15 cellular contexts compared by ENCODE assay signal in genomic region chr9:109781541-109782197, GRCh38. TPM values are rescaled to one million over a fixed set of nuclear protein-coding genes. Genes with fewer than 3 reads are reported as not detected.
DNase-seq lines count a peak whose midpoint lies in the region; TF ChIP-seq lines count a peak whose summit lies in the region.
"Had no signal": no experiment of that assay in that cellular context is flagged by ENCODE, and none has a peak within 500 bp of the region (broad histone marks: within the 10 kb centered on the region; RNA-seq: fewer than 3 reads in every experiment).

No MANE protein-coding gene starts in this region.

- H3K27me3 ChIP-seq in Caco-2 (replicated peaks; ENCODE audit: control insufficient read depth, insufficient read depth, low read length) (no peaks in the 10 kb centered on the region), osteoblast (ENCODE audit: insufficient read depth, low read length) (no peaks in the 10 kb centered on the region), prostate gland (replicated peaks; ENCODE audit: insufficient read depth) (no peaks in the 10 kb centered on the region)

- no peaks in the 10 kb centered on the region for H3K4me1 Mint-ChIP-seq in Caco-2 (ENCODE audit: low read depth, unreplicated experiment)
- H3K4me1 Mint-ChIP-seq: activated B cell treated with CpG ODN at 0.5 μM for 24 hours, natural killer cell had no signal

- no peaks in the 10 kb centered on the region for H4K20me1 ChIP-seq in osteoblast (ENCODE audit: insufficient read depth, low read length)

- H3K9me3 Mint-ChIP-seq in Caco-2 (ENCODE audit: unreplicated experiment): no peaks in the 10 kb centered on the region
- H3K9me3 Mint-ChIP-seq: activated B cell treated with CpG ODN at 0.5 μM for 24 hours; activated T-cell treated with anti-CD3 and anti-CD28 coated beads, Interleukin-2, amount 50 U/mL, for 72 hours had no signal

- TF ChIP-seq CTCF in Caco-2 (IDR thresholded peaks at IDR 0.05; ENCODE audit: insufficient read depth in 1 of 2, low read depth in 1 of 2, low read length in 1 of 2, severe bottlenecking in 1 of 2, unreplicated experiment in 1 of 2) (no peak), foreskin fibroblast (IDR thresholded peaks at IDR 0.05; ENCODE audit: low read depth, low read length) (no peak), osteoblast (IDR thresholded peaks at IDR 0.05; ENCODE audit: extremely low read depth, low read depth, low read length) (no peak), prostate gland (IDR thresholded peaks at IDR 0.05) (no peak)

- H3K36me3 ChIP-seq in Caco-2 (ENCODE audit: control insufficient read depth, insufficient read depth, low read length) (no peaks in the 10 kb centered on the region), SK-N-MC (ENCODE audit: insufficient read depth, low read length) (peaks cover 11% of the 10 kb centered on the region; the same call in 1 of the 2 replicates), osteoblast (ENCODE audit: insufficient read depth, low read length) (no peaks in the 10 kb centered on the region), prostate gland (no peaks in the 10 kb centered on the region)
- H3K36me3 ChIP-seq: transverse colon had no signal

- DNase-seq in Caco-2 (no peak), SK-N-MC (ENCODE audit: low read depth, low spot score) (no peak), foreskin fibroblast (peak in 1 of 2 donors; percentile 48), osteoblast (ENCODE audit: insufficient read length, low spot score, missing footprints) (peak; percentile 76), HEK293T (ENCODE audit: extremely low spot score) (no peak), prostate gland (ENCODE audit: low spot score) (no peak), LoVo (ENCODE audit: low spot score) (no peak), pons (ENCODE audit: low spot score) (no peak)
- DNase-seq: activated B cell treated with CpG ODN at 0.5 μM for 24 hours; activated T-cell treated with anti-CD3 and anti-CD28 coated beads, Interleukin-2, amount 50 U/mL, for 72 hours; natural killer cell; stimulated activated CD4-positive, alpha-beta T cell treated with anti-CD3 and anti-CD28 coated beads, Interleukin-4, amount 100 ng/mL, for 4 hours; transverse colon had no signal

- POLR2A ChIA-PET in Caco-2 (lab: Charles Lee) (no interaction called here), HEK293T (lab: Yijun Ruan, JAX) (interaction anchor here (0.9 to 1.1 kb wide), 2 partner anchors 12 to 31 kb away, joined by 3 to 6 read pairs; no protein-coding TSS in a partner anchor)

- H3K27ac Mint-ChIP-seq in Caco-2 (ENCODE audit: unreplicated experiment): peak overlapping the region; percentile 9
- H3K27ac Mint-ChIP-seq: activated B cell treated with CpG ODN at 0.5 μM for 24 hours; activated T-cell treated with anti-CD3 and anti-CD28 coated beads, Interleukin-2, amount 50 U/mL, for 72 hours; natural killer cell had no signal

- peaks cover 3% of the 10 kb centered on the region; the same call in 1 of the 2 replicates for H3K4me1 ChIP-seq in Caco-2
- peaks cover 17% of the 10 kb centered on the region for H3K4me1 ChIP-seq in osteoblast (ENCODE audit: insufficient read depth, low read length)
- H3K4me1 ChIP-seq in prostate gland (replicated peaks): no peaks in the 10 kb centered on the region

- H2AFZ ChIP-seq in osteoblast (ENCODE audit: low read length): no peak overlapping the region

- no peaks in the 10 kb centered on the region for H3K36me3 Mint-ChIP-seq in Caco-2 (ENCODE audit: insufficient read depth, unreplicated experiment)
- H3K36me3 Mint-ChIP-seq: natural killer cell had no signal

- H3K4me3 Mint-ChIP-seq in Caco-2 (ENCODE audit: unreplicated experiment): peak overlapping the region; percentile 39
- H3K4me3 Mint-ChIP-seq: activated B cell treated with CpG ODN at 0.5 μM for 24 hours; activated T-cell treated with anti-CD3 and anti-CD28 coated beads, Interleukin-2, amount 50 U/mL, for 72 hours; natural killer cell had no signal

- H3K4me3 ChIP-seq in Caco-2 (ENCODE audit: low read depth, low read length) (no peak overlapping the region), SK-N-MC (peak overlapping the region; percentile 87), foreskin fibroblast (ENCODE audit: low read depth in 1 of 2, low read length in 2 of 2) (peak overlapping the region; percentile 83), osteoblast (ENCODE audit: insufficient read depth, low read length) (peak overlapping the region; percentile 88), prostate gland (no peak overlapping the region)
- H3K4me3 ChIP-seq: K562 had no signal

- H3K4me2 ChIP-seq in osteoblast (ENCODE audit: insufficient read depth, low read length): peak overlapping the region; percentile 94

- WGBS in prostate gland: 48% methylated on average over 4 of the region's 4 CpGs

- no peak for TF ChIP-seq POLR2A in prostate gland (IDR thresholded peaks at IDR 0.05)

- peak overlapping the region; percentile 54; the same call in 1 of the 2 replicates for H3K27ac ChIP-seq in SK-N-MC
- peak overlapping the region; percentile 84 for H3K27ac ChIP-seq in osteoblast (ENCODE audit: low read depth, low read length)
- no peak overlapping the region for H3K27ac ChIP-seq in prostate gland
- H3K27ac ChIP-seq: C4-2B had no signal

- no TSS peak for BruUV-seq in Caco-2 (replicated peaks; lab: Mats Ljungman, UMichigan)

- H3K27me3 Mint-ChIP-seq in Caco-2 (ENCODE audit: insufficient read depth, unreplicated experiment): peaks cover 28% of the 10 kb centered on the region

- peaks cover 60% of the 10 kb centered on the region for H3K79me2 ChIP-seq in osteoblast (ENCODE audit: insufficient read depth, low read length)

- intact Hi-C loops in Caco-2 (cut with micrococcal nuclease; ENCODE audit: unreplicated experiment): no loop called here
- intact Hi-C loops in prostate gland (cut with DNase I): no loop called here

- CTCF ChIA-PET in Caco-2 (lab: Charles Lee) (no interaction called here), HEK293T (lab: Yijun Ruan, JAX) (no interaction called here)

- H3K9ac ChIP-seq in SK-N-MC (ENCODE audit: insufficient read length): peak overlapping the region; percentile 73

- H3K9me3 ChIP-seq in Caco-2: no peaks in the 10 kb centered on the region
- no peaks in the 10 kb centered on the region for H3K9me3 ChIP-seq in SK-N-MC (ENCODE audit: low read depth, low read length)
- no peaks in the 10 kb centered on the region for H3K9me3 ChIP-seq in osteoblast (ENCODE audit: low read depth, low read length)
- H3K9me3 ChIP-seq in prostate gland: no peaks in the 10 kb centered on the region
- H3K9me3 ChIP-seq: transverse colon had no signal

TF ChIP-seq in HEK293T, 16 proteins besides CTCF, POLR2A, EP300 and RAD21:
- TF ChIP-seq TARDBP (IDR thresholded peaks at IDR 0.05) (no peak), NFRKB (IDR thresholded peaks at IDR 0.05) (no peak), LEF1 (IDR thresholded peaks at IDR 0.05; ENCODE audit: borderline replicate concordance) (no peak), PKNOX1 (IDR thresholded peaks at IDR 0.05) (no peak), ELF4 (IDR thresholded peaks at IDR 0.05) (no peak), SUZ12 (IDR thresholded peaks at IDR 0.05) (no peak), FOXA1 (IDR thresholded peaks at IDR 0.05) (no peak), ARNT (IDR thresholded peaks at IDR 0.05) (no peak), CTBP1 (IDR thresholded peaks at IDR 0.05; ENCODE audit: borderline replicate concordance) (no peak), ZNF384 (IDR thresholded peaks at IDR 0.05) (no peak), FOXM1 (IDR thresholded peaks at IDR 0.05; ENCODE audit: borderline replicate concordance) (no peak), HDGF (IDR thresholded peaks at IDR 0.05; ENCODE audit: borderline replicate concordance) (no peak)

RNA-seq across cellular contexts. Expression of gene PALM2AKAP2, which starts 1.7 kb away (rescaled TPM):
- 0.54 and 2.4 TPM in 2 replicates for total RNA-seq in Caco-2 (2022)
- total RNA-seq in osteoblast: 19.4 and 25.3 TPM in 2 replicates
- total RNA-seq in prostate gland: under 1 TPM; 0.27 to 0.62 TPM
- total RNA-seq: activated B cell treated with CpG ODN at 0.5 μM for 24 hours, K562, natural killer cell had no signal

Comparison
In these comparisons a context has a peak if more than half of its experiments do, and no peak if none do; other contexts are left out.
1. H3K4me3 ChIP-seq: peak in SK-N-MC (single experiment), foreskin fibroblast (2 of 2) and osteoblast (single experiment); none in Caco-2 (single experiment) and prostate gland (0 of 2).
2. H3K27ac ChIP-seq: peak in SK-N-MC (single experiment) and osteoblast (single experiment); none in prostate gland (0 of 2).